Comparison of ENCODE assay signal across 1 cellular context in the genomic region with DNA sequence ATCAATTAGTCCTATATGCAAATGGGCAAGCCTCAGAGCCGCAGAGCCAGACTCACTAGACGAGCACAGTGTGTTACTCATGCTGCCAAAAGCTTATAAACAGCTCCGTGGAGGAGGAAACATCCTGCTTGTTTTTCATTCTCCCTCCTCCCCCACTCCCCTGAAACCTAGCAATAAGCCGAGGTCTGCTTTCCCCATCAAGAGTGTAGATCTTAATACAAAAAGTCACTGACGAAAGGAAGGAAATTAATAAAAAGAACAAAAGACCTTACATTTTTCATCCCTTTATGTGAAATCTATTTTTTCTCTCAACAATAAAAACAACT.
TF ChIP-seq lines count a peak whose summit lies in the region.

No MANE protein-coding gene starts in this region.

TF ChIP-seq in HepG2, 621 proteins besides CTCF, POLR2A, EP300 and RAD21 (continued from another document):
- TF ChIP-seq, protein P1, sequence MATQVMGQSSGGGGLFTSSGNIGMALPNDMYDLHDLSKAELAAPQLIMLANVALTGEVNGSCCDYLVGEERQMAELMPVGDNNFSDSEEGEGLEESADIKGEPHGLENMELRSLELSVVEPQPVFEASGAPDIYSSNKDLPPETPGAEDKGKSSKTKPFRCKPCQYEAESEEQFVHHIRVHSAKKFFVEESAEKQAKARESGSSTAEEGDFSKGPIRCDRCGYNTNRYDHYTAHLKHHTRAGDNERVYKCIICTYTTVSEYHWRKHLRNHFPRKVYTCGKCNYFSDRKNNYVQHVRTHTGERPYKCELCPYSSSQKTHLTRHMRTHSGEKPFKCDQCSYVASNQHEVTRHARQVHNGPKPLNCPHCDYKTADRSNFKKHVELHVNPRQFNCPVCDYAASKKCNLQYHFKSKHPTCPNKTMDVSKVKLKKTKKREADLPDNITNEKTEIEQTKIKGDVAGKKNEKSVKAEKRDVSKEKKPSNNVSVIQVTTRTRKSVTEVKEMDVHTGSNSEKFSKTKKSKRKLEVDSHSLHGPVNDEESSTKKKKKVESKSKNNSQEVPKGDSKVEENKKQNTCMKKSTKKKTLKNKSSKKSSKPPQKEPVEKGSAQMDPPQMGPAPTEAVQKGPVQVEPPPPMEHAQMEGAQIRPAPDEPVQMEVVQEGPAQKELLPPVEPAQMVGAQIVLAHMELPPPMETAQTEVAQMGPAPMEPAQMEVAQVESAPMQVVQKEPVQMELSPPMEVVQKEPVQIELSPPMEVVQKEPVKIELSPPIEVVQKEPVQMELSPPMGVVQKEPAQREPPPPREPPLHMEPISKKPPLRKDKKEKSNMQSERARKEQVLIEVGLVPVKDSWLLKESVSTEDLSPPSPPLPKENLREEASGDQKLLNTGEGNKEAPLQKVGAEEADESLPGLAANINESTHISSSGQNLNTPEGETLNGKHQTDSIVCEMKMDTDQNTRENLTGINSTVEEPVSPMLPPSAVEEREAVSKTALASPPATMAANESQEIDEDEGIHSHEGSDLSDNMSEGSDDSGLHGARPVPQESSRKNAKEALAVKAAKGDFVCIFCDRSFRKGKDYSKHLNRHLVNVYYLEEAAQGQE (IDR thresholded peaks at IDR 0.05; ENCODE audit: borderline replicate concordance in 1 of 2, low read depth in 1 of 2, low read length in 2 of 2), result no peak
- TF ChIP-seq ATAD3A (CRISPR knock-in tag; IDR thresholded peaks at IDR 0.05) (no peak), TBX2 (CRISPR knock-in tag; IDR thresholded peaks at IDR 0.05; ENCODE audit: borderline replicate concordance) (no peak), PCBP1 (IDR thresholded peaks at IDR 0.05; ENCODE audit: borderline replicate concordance, low read depth, low read length) (no peak), ZKSCAN5 (CRISPR knock-in tag; IDR thresholded peaks at IDR 0.05) (no peak)
- TF ChIP-seq, protein P2, sequence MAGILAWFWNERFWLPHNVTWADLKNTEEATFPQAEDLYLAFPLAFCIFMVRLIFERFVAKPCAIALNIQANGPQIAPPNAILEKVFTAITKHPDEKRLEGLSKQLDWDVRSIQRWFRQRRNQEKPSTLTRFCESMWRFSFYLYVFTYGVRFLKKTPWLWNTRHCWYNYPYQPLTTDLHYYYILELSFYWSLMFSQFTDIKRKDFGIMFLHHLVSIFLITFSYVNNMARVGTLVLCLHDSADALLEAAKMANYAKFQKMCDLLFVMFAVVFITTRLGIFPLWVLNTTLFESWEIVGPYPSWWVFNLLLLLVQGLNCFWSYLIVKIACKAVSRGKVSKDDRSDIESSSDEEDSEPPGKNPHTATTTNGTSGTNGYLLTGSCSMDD (CRISPR knock-in tag; IDR thresholded peaks at IDR 0.05), result no peak
- TF ChIP-seq, protein P3, sequence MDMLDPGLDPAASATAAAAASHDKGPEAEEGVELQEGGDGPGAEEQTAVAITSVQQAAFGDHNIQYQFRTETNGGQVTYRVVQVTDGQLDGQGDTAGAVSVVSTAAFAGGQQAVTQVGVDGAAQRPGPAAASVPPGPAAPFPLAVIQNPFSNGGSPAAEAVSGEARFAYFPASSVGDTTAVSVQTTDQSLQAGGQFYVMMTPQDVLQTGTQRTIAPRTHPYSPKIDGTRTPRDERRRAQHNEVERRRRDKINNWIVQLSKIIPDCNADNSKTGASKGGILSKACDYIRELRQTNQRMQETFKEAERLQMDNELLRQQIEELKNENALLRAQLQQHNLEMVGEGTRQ (IDR thresholded peaks at IDR 0.05; ENCODE audit: low read depth, low read length), result no peak
- TF ChIP-seq, protein P3 (CRISPR knock-in tag; IDR thresholded peaks at IDR 0.05; ENCODE audit: borderline replicate concordance), result no peak
- TF ChIP-seq, protein P4, sequence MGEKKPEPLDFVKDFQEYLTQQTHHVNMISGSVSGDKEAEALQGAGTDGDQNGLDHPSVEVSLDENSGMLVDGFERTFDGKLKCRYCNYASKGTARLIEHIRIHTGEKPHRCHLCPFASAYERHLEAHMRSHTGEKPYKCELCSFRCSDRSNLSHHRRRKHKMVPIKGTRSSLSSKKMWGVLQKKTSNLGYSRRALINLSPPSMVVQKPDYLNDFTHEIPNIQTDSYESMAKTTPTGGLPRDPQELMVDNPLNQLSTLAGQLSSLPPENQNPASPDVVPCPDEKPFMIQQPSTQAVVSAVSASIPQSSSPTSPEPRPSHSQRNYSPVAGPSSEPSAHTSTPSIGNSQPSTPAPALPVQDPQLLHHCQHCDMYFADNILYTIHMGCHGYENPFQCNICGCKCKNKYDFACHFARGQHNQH (CRISPR knock-in tag; IDR thresholded peaks at IDR 0.05), result no peak
